27 cellular contexts compared by ENCODE assay signal in the genomic region with DNA sequence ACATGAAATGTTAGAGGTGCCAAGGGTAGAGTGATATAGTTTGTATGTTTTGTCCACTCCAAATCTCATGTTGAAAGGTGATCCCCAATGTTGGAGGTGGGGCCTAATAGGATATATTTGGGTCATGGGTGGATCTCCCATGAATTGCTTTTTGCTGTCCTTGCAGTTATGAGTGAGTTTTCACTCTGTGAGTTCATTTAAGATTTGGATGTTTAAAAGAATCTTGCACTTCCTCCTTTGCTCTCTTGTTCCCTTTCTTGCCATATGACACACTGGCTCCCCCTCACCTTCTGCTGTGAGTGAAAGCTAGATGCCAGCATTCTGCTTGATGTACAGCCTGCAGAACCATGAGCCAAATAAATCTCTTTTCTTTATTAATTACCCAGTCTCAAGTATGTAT.
"Had no signal": no experiment of that assay in that cellular context is flagged by ENCODE, and none has a peak within 500 bp of the region (broad histone marks: within the 10 kb centered on the region; RNA-seq: fewer than 3 reads in every experiment).

No MANE protein-coding gene starts in this region.

- H3K27me3 ChIP-seq: esophagus squamous epithelium, ovary, spleen, testis, tibial nerve, upper lobe of left lung had no signal

- H3K4me1 ChIP-seq: esophagus squamous epithelium, left ventricle myocardium inferior, lower lobe of right lung, psoas muscle, spleen, testis, tibial nerve, upper lobe of left lung had no signal

- H3K27ac ChIP-seq: coronary artery, esophagus squamous epithelium, left ventricle myocardium inferior, lower lobe of right lung, ovary, psoas muscle, skin epidermis, spleen, testis, tibial nerve, upper lobe of left lung had no signal

- H3K36me3 ChIP-seq: esophagus squamous epithelium, left ventricle myocardium inferior, lower lobe of right lung, ovary, spleen, tibial nerve, upper lobe of left lung had no signal

- H3K9me3 ChIP-seq: esophagus squamous epithelium, lower lobe of right lung, ovary, psoas muscle, testis had no signal

- DNase-seq: dermis blood vessel endothelial cell; effector memory CD8-positive, alpha-beta T cell; erythroblast; esophagus squamous epithelium; foreskin melanocyte; hypothalamus; immature natural killer cell; islet precursor cell; kidney glomerular epithelial cell; left colon; left ventricle myocardium inferior; lower lobe of right lung; natural killer cell; occipital lobe; ovary; posterior cingulate gyrus; psoas muscle; right cardiac atrium; stimulated activated CD4-positive, alpha-beta T cell treated with anti-CD3 and anti-CD28 coated beads, Interleukin-4, amount 100 ng/mL, for 4 hours; stimulated activated naive CD8-positive, alpha-beta T cell treated with anti-CD3 and anti-CD28 coated beads, Interleukin-15, Interleukin-2, amounts not matched to agents 100 U/mL and 50 U/mL, for 24 hours; substantia nigra; testis; upper lobe of left lung had no signal

- H3K4me3 ChIP-seq: coronary artery, esophagus squamous epithelium, left ventricle myocardium inferior, lower lobe of right lung, ovary, psoas muscle, skin epidermis, spleen, testis, tibial nerve, upper lobe of left lung had no signal

- ATAC-seq: effector memory CD8-positive, alpha-beta T cell; left colon; natural killer cell; psoas muscle; right cardiac atrium had no signal
